In the genomic region with DNA sequence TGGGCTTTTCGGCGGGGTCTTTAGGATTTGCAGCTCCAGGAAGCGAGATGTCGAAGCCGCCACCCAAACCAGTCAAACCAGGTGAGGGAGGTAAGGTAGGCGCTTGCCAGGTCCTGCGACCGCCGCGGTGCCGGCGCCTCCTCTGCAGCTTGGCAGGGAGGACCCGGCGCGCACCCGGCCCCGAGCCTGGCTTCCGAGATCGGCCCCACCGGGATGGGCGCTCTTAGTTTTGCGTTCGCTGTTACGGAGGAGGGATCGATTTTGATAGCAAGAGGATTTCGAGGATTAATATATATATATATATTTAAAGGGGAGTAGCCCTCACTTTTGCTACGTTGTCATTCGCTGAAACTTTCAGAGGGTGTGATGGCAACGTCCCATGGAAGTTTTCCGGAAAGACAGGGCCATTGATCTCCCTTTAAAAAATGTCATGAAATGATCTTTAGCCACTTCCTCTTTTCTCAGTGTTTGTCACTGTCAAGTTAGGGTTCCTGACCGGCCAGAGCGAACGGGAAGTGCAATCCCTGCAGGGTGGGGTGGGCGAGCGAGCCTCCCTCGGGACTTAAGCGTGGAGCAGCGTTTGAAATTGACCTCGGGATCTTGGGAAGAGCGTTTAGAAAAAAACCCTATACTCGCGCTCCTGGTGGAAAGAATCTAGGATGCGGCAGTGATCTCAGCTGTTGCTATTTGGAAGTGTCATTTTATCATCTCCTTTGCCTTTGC, we compare ENCODE assay signal across 8 cellular contexts. TPM values are rescaled to one million over a fixed set of nuclear protein-coding genes. Genes with fewer than 3 reads are reported as not detected.
DNase-seq lines count a peak whose midpoint lies in the region; ATAC-seq, FAIRE-seq and TF ChIP-seq lines count a peak whose summit lies in the region.

No MANE protein-coding gene starts in this region.

- H3K27ac Mint-ChIP-seq in IgD-negative memory B cell, result peak overlapping the region; percentile 58 to 91 (median 89)

- H3K4me3 ChIP-seq in bronchial epithelial cell (ENCODE audit: low read depth, low read length) (peak overlapping the region; percentile 77), iPS-20b (ENCODE audit: low read length) (peak overlapping the region; percentile 89), skin epidermis (peak overlapping the region; percentile 63 to 95 (median 85))

- no peaks in the 10 kb centered on the region for H3K27me3 Mint-ChIP-seq in IgD-negative memory B cell

- ATAC-seq in GM21825 (IDR thresholded peaks at IDR 0.05; ENCODE audit: unreplicated experiment) (peak; percentile 39), SK-N-SH treated with all-trans-retinoic acid at 6 μM for 48 hours (peak; percentile 46)

- H3K36me3 Mint-ChIP-seq in IgD-negative memory B cell, result peaks cover 2% of the 10 kb centered on the region

- peak overlapping the region; percentile 68; the same call in 1 of the 2 replicates for H3K9ac ChIP-seq in iPS-20b (ENCODE audit: low read depth, low read length)

- no peaks in the 10 kb centered on the region for H3K9me3 ChIP-seq in iPS-20b (ENCODE audit: insufficient read depth, low read depth, low read length)

- no peak overlapping the region for H3K27ac ChIP-seq in iPS-20b (ENCODE audit: low read length)
- H3K27ac ChIP-seq in skin epidermis, result peak overlapping the region; percentile 87 to 99 (median 95)

- peaks cover 30 to 56% (median 43%) of the 10 kb centered on the region in 3 donors for H3K4me1 Mint-ChIP-seq in IgD-negative memory B cell

- H3K27me3 ChIP-seq in bronchial epithelial cell (ENCODE audit: control insufficient read depth, insufficient read depth, low read length), result no peaks in the 10 kb centered on the region
- H3K27me3 ChIP-seq in iPS-20b (ENCODE audit: insufficient read depth, low read length), result peaks cover 14% of the 10 kb centered on the region; the same call in 1 of the 2 replicates

- H3K9me3 Mint-ChIP-seq in IgD-negative memory B cell, result no peaks in the 10 kb centered on the region

- no peaks in the 10 kb centered on the region for H3K36me3 ChIP-seq in bronchial epithelial cell (ENCODE audit: control insufficient read depth, insufficient read depth, low read length)
- H3K36me3 ChIP-seq in iPS-20b (ENCODE audit: insufficient read depth, low read depth, low read length), result no peaks in the 10 kb centered on the region

- TF ChIP-seq CTCF in bronchial epithelial cell (IDR thresholded peaks at IDR 0.05; ENCODE audit: insufficient read depth, low read length, severe bottlenecking), result peak; percentile 36

- H3K4me3 Mint-ChIP-seq in IgD-negative memory B cell, result peak overlapping the region; percentile 84 to 96 (median 94)

- no peak for FAIRE-seq in bronchial epithelial cell (lab: Jason Lieb, UNC)

- DNase-seq in NCI-H2196 (lab: John Stamatoyannopoulos, UW; ENCODE audit: unreplicated experiment), result peak; percentile 54
- no peak for DNase-seq in NCI-H2196 treated with DMSO at 0.1 percent for 48 hours (lab: John Stamatoyannopoulos, UW; ENCODE audit: unreplicated experiment)
- DNase-seq in bronchial epithelial cell (ENCODE audit: low read depth), result peak; percentile 48

- peaks cover 16% of the 10 kb centered on the region for H3K4me1 ChIP-seq in iPS-20b (ENCODE audit: insufficient read depth, low read length)

TF ChIP-seq in SK-N-SH treated with all-trans-retinoic acid at 6 μM for 48 hours, 23 proteins besides CTCF, POLR2A, EP300 and RAD21:
- no peak for TF ChIP-seq ZNF8 (CRISPR knock-in tag; IDR thresholded peaks at IDR 0.05)

RNA-seq across cellular contexts. Expression of gene OSTF1, which starts 0.5 kb away (rescaled TPM):
- polyA plus RNA-seq in IgD-negative memory B cell, result 173 TPM
- 71.1 and 103 TPM in 2 replicates for total RNA-seq in bronchial epithelial cell

RNA-seq across cellular contexts. Expression of gene NMRK1, which starts 0.9 kb away (rescaled TPM):
- 26.0 TPM for polyA plus RNA-seq in IgD-negative memory B cell
- 16.0 and 16.8 TPM in 2 replicates for total RNA-seq in bronchial epithelial cell
